8 cellular contexts compared by ENCODE assay signal in the genomic region with DNA sequence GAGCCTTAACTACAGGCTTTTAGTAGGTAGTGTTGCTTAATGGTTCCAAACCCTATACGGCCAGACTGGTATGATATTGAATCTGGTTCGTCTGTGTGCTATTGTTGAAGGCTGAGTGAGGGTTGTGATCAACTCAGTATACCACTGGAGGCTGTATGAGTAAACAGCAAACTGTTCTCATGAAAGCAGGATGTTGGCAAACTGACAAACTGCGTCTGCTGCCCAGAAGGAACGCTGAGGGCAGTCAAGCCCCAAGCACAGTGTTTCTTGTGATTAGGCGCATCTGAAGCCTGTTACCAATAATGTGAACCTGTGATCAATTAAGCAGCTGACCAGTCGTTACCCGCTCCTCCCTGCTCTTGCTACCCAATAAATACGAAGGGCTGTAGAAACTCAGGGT.
DNase-seq lines count a peak whose midpoint lies in the region; TF ChIP-seq lines count a peak whose summit lies in the region.
"Not testable (repeated sequence)": the region's sequence is repeated elsewhere in the genome, so short reads cannot be mapped to it uniquely, and the experiment has no call there.

No MANE protein-coding gene starts in this region.

- not testable (repeated sequence) for TF ChIP-seq EP300 in sigmoid colon (IDR thresholded peaks at IDR 0.05)

- H3K4me3 ChIP-seq in sigmoid colon, result peak overlapping the region in 1 of 4 donors; percentile 10

- peaks cover 0 to 60% (median 47%) of the 10 kb centered on the region in 4 donors for H3K4me1 ChIP-seq in sigmoid colon

- TF ChIP-seq POLR2A in sigmoid colon (IDR thresholded peaks at IDR 0.05), result not testable (repeated sequence)

- peak overlapping the region; percentile 52 for H3K27ac ChIP-seq in VCaP
- peak overlapping the region; percentile 86 to 89 (median 86) for H3K27ac ChIP-seq in sigmoid colon

- not testable (repeated sequence) for H3K27me3 ChIP-seq in sigmoid colon

- intact Hi-C loops in sigmoid colon (cut with DNase I), result loop anchor here (5.0 kb wide), 1 partner anchor 88 kb away; a partner anchor contains a TSS

- TF ChIP-seq CTCF in VCaP (conservative IDR thresholded peaks at IDR 0.05), result peak; percentile 53
- TF ChIP-seq CTCF in sigmoid colon (IDR thresholded peaks at IDR 0.05), result not testable (repeated sequence)

- not testable (repeated sequence) for H3K36me3 ChIP-seq in sigmoid colon

- WGBS in sigmoid colon, 2 donors, result 43 to 70% methylated on average over 8 of the region's 8 CpGs

- not testable (repeated sequence) for H3K9me3 ChIP-seq in sigmoid colon

- DNase-seq in EH (ENCODE audit: low read depth) (peak; percentile 67), NCI-H2029 (lab: John Stamatoyannopoulos, UW) (peak; percentile 45), dermis blood vessel endothelial cell (peak; percentile 42), foreskin melanocyte (peak; percentile 60), midbrain (lab: John Stamatoyannopoulos, UW) (peak; percentile 22), sigmoid colon (peak; percentile 75), ureter (ENCODE audit: low spot score) (peak; percentile 54)

Comparison
In these comparisons a context has a peak if more than half of its experiments do, and no peak if none do; other contexts are left out.
1. DNase-seq: peak in every context shown above with its lines; median percentile 75 in sigmoid colon; 67 in EH; 60 in foreskin melanocyte; 54 in ureter; 45 in NCI-H2029; 42 in dermis blood vessel endothelial cell; 22 in midbrain.